Comparison of ENCODE assay signal across 8 cellular contexts in the genomic region with DNA sequence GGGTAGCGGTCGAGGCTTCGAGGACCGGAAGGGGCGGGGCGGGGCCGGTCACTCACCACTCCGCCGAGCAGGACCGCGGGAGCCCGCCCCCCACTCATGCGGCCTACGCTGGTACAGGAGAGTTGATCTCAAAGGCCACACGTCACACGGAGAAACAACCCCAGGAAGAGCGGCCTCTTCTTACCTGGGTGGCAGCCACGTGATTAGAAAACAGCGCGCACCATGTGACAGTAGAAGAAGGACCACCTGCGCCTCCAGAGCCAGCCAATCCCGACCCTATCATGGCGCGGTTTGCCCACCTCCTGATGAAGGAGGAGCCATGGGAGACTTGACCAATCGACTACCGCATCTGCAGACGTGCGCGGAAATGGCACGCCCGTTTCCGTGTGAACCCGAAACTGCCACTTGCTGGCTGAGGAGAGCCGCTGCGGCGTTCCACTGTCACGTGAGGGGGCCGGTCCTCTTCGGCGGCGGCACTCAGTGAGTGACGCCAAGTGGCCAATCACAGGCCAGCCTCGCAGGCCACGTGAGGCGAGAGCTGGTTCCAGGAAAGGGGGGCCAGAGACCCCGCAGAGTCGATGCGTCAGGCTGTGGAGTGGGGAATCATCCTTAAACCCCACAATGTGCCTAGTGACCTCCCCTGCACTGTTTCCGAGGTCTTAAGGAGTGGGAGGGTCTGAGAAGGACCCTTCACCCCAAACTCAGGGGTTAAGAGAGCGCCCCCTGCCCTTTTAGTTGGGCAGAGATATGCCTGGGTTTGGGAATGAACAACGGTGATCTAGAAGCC.
A peak's percentile ranks its signal among the peaks of the same experiment; 100 is the strongest.
DNase-seq lines count a peak whose midpoint lies in the region; ATAC-seq and TF ChIP-seq lines count a peak whose summit lies in the region.

A gene with protein sequence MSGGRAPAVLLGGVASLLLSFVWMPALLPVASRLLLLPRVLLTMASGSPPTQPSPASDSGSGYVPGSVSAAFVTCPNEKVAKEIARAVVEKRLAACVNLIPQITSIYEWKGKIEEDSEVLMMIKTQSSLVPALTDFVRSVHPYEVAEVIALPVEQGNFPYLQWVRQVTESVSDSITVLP (minus strand): TSS at position 205 of the 787 bp plus-strand sequence. CDS start 107 bp downstream, at position 98.

- peak; percentile 99 for DNase-seq in AG09319 (ENCODE audit: extremely low read depth, low read depth)
- DNase-seq in NCI-H446 (lab: John Stamatoyannopoulos, UW), result peak; percentile 97 to 99
- peak; percentile 99 for DNase-seq in cerebellar nuclear complex (lab: John Stamatoyannopoulos, UW)
- DNase-seq in islet precursor cell, result peak; percentile 100
- DNase-seq in stimulated activated CD4-positive, alpha-beta T cell treated with anti-CD3 and anti-CD28 coated beads, Interleukin-15, amount 100 ng/mL, for 1 hour (ENCODE audit: low read depth in 1 of 2, low spot score in 1 of 2), result peak; percentile 93 to 99

- ATAC-seq in GM19023 (IDR thresholded peaks at IDR 0.05; ENCODE audit: unreplicated experiment) (peak; percentile 86), HG03342 (IDR thresholded peaks at IDR 0.05; ENCODE audit: unreplicated experiment) (peak; percentile 80)
- peak; percentile 86 to 91 for ATAC-seq in activated CD4-positive, CD25-positive, alpha-beta regulatory T cell treated with anti-CD3 and anti-CD28 coated beads, Interleukin-2, amount 50 U/mL, for 24 hours

- peak; percentile 24 for TF ChIP-seq CTCF in AG09319 (IDR thresholded peaks at IDR 0.05; ENCODE audit: low read depth, low read length)

Comparison
In these comparisons a context has a peak if more than half of its experiments do, and no peak if none do; other contexts are left out.
1. Peak in every context shown above with its lines: DNase-seq and ATAC-seq.